ENCODE assay signal across 10 cellular contexts in genomic region chr11:119764108-119764874, GRCh38. TPM values are rescaled to one million over a fixed set of nuclear protein-coding genes. Genes with fewer than 3 reads are reported as not detected.
A peak's percentile ranks its signal among the peaks of the same experiment; 100 is the strongest.
DNase-seq lines count a peak whose midpoint lies in the region; ATAC-seq and TF ChIP-seq lines count a peak whose summit lies in the region.
"Had no signal": no experiment of that assay in that cellular context is flagged by ENCODE, and none has a peak within 500 bp of the region (broad histone marks: within the 10 kb centered on the region; RNA-seq: fewer than 3 reads in every experiment).

No MANE protein-coding gene starts in this region.

- H3K27me3 ChIP-seq in Peyer's patch, result no peaks in the 10 kb centered on the region

- intact Hi-C loops in sciatic nerve (cut with DNase I), result no loop called here
- intact Hi-C loops in activated CD4-positive, alpha-beta T cell treated with anti-CD3 and anti-CD28 coated beads, Interleukin-2, amount 10 ng/mL, durations not matched to agents 24 days and 14 days (cut with micrococcal nuclease), result no loop called here

- POLR2A ChIA-PET in WTC11 (lab: Charles Lee), result interaction anchor here (0.6 kb wide), 1 partner anchor 69 kb away, joined by 3 read pairs; no protein-coding TSS in a partner anchor

- H3K9me3 ChIP-seq in Peyer's patch, result no peaks in the 10 kb centered on the region

- no peaks in the 10 kb centered on the region for H3K36me3 ChIP-seq in Peyer's patch

- H3K36me3 Mint-ChIP-seq in WTC11, result no peaks in the 10 kb centered on the region
- no peaks in the 10 kb centered on the region for H3K36me3 Mint-ChIP-seq in activated CD4-positive, alpha-beta T cell treated with anti-CD3 and anti-CD28 coated beads, Interleukin-2, amount 10 ng/mL, durations not matched to agents 24 days and 14 days (ENCODE audit: low read depth)

- H3K27ac Mint-ChIP-seq in WTC11, result no peak overlapping the region
- H3K27ac Mint-ChIP-seq in activated CD4-positive, alpha-beta T cell treated with anti-CD3 and anti-CD28 coated beads, Interleukin-2, amount 10 ng/mL, durations not matched to agents 24 days and 14 days, result no peak overlapping the region
- H3K27ac Mint-ChIP-seq: activated CD8-positive, alpha-beta T cell treated with anti-CD3 and anti-CD28 coated beads for 36 hours had no signal

- DNase-seq in GM04504 (ENCODE audit: low read depth) (peak; percentile 34), WTC11 (ENCODE audit: low spot score) (no peak), hepatic stellate cell (ENCODE audit: low spot score) (peak; percentile 34), sciatic nerve (ENCODE audit: low spot score) (no peak), Peyer's patch (no peak), KG1 (lab: John Stamatoyannopoulos, UW) (no peak)
- no peak for DNase-seq in activated CD4-positive, alpha-beta T cell treated with anti-CD3 and anti-CD28 coated beads, Interleukin-2, amount 10 ng/mL, durations not matched to agents 24 days and 14 days
- DNase-seq: activated CD8-positive, alpha-beta T cell treated with anti-CD3 and anti-CD28 coated beads for 36 hours had no signal

- no peaks in the 10 kb centered on the region for H3K4me1 ChIP-seq in Peyer's patch

- H3K27me3 Mint-ChIP-seq in WTC11 (ENCODE audit: low read depth), result no peaks in the 10 kb centered on the region; the same call in none of the 2 replicates
- H3K27me3 Mint-ChIP-seq in activated CD4-positive, alpha-beta T cell treated with anti-CD3 and anti-CD28 coated beads, Interleukin-2, amount 10 ng/mL, durations not matched to agents 24 days and 14 days, result peaks cover 4% of the 10 kb centered on the region

- peaks cover 14% of the 10 kb centered on the region for H3K4me1 Mint-ChIP-seq in WTC11
- no peaks in the 10 kb centered on the region for H3K4me1 Mint-ChIP-seq in activated CD4-positive, alpha-beta T cell treated with anti-CD3 and anti-CD28 coated beads, Interleukin-2, amount 10 ng/mL, durations not matched to agents 24 days and 14 days

- CTCF ChIA-PET in WTC11 (lab: Charles Lee), result interaction anchor here (1.3 to 3.4 kb wide), 4 partner anchors 22 to 122 kb away, joined by 3 to 11 read pairs (median 5); partner anchors contain the start of gene NECTIN1

- TF ChIP-seq CTCF in WTC11 (IDR thresholded peaks at IDR 0.05) (no peak), Peyer's patch (IDR thresholded peaks at IDR 0.05) (no peak)

- no peak overlapping the region for H3K4me3 Mint-ChIP-seq in WTC11
- no peak overlapping the region for H3K4me3 Mint-ChIP-seq in activated CD4-positive, alpha-beta T cell treated with anti-CD3 and anti-CD28 coated beads, Interleukin-2, amount 10 ng/mL, durations not matched to agents 24 days and 14 days
- H3K4me3 Mint-ChIP-seq: activated CD8-positive, alpha-beta T cell treated with anti-CD3 and anti-CD28 coated beads for 36 hours; central memory CD8-positive, alpha-beta T cell had no signal

- ATAC-seq in WTC11 (peak; percentile 48), sciatic nerve (peak; percentile 87), HG03108 (IDR thresholded peaks at IDR 0.05; ENCODE audit: unreplicated experiment) (no peak)
- ATAC-seq: activated CD8-positive, alpha-beta T cell treated with anti-CD3 and anti-CD28 coated beads for 36 hours had no signal

- no peak overlapping the region for H3K4me3 ChIP-seq in Peyer's patch

- no peak for TF ChIP-seq POLR2A in Peyer's patch (IDR thresholded peaks at IDR 0.05)

- H3K9me3 Mint-ChIP-seq in WTC11, result peaks cover 14% of the 10 kb centered on the region
- no peaks in the 10 kb centered on the region for H3K9me3 Mint-ChIP-seq in activated CD4-positive, alpha-beta T cell treated with anti-CD3 and anti-CD28 coated beads, Interleukin-2, amount 10 ng/mL, durations not matched to agents 24 days and 14 days
- H3K9me3 Mint-ChIP-seq: central memory CD8-positive, alpha-beta T cell had no signal

- H3K27ac ChIP-seq in Peyer's patch, result no peak overlapping the region

TF ChIP-seq in WTC11, 78 proteins besides CTCF, POLR2A, EP300 and RAD21 (continues in another document):
- TF ChIP-seq GRHL2 (CRISPR knock-in tag; IDR thresholded peaks at IDR 0.05; ENCODE audit: insufficient replicate concordance, severe bottlenecking) (no peak), MAX (CRISPR knock-in tag; IDR thresholded peaks at IDR 0.05) (no peak), AFF4 (CRISPR knock-in tag; IDR thresholded peaks at IDR 0.05; ENCODE audit: borderline replicate concordance) (no peak), USF1 (CRISPR knock-in tag; IDR thresholded peaks at IDR 0.05) (no peak), ERG (CRISPR knock-in tag; IDR thresholded peaks at IDR 0.05) (no peak), HMGXB4 (CRISPR knock-in tag; IDR thresholded peaks at IDR 0.05) (no peak), MLX (CRISPR knock-in tag; IDR thresholded peaks at IDR 0.05) (no peak), ZMAT4 (CRISPR knock-in tag; IDR thresholded peaks at IDR 0.05) (no peak), ZNF219 (CRISPR knock-in tag; IDR thresholded peaks at IDR 0.05; ENCODE audit: borderline replicate concordance) (no peak), NFE2L1 (CRISPR knock-in tag; IDR thresholded peaks at IDR 0.05) (no peak)

RNA-seq across cellular contexts. Expression of gene NECTIN1, which starts 35.3 kb away (rescaled TPM):
- total RNA-seq in WTC11 (2021) (68.4 to 86.2 TPM (median 69.5 TPM) in 3 replicates), sciatic nerve (32.3 TPM), Peyer's patch (10 to 100 TPM; 11.6 to 23.6 (median 16.6) TPM)
- total RNA-seq in activated CD4-positive, alpha-beta T cell treated with anti-CD3 and anti-CD28 coated beads, Interleukin-2, amount 10 ng/mL, durations not matched to agents 24 days and 14 days, result 3.1 and 5.7 TPM in 2 replicates

Comparison
In these comparisons a context has a peak if more than half of its experiments do, and no peak if none do; other contexts are left out.
1. DNase-seq: peak in GM04504 (single experiment) and hepatic stellate cell (single experiment); none in WTC11 (single experiment), sciatic nerve (single experiment), Peyer's patch (0 of 3), activated CD4-positive, alpha-beta T cell treated with anti-CD3 and anti-CD28 coated beads, Interleukin-2, amount 10 ng/mL, durations not matched to agents 24 days and 14 days (single experiment) and KG1 (single experiment).